Comparison of ENCODE assay signal across 20 cellular contexts in the genomic region with DNA sequence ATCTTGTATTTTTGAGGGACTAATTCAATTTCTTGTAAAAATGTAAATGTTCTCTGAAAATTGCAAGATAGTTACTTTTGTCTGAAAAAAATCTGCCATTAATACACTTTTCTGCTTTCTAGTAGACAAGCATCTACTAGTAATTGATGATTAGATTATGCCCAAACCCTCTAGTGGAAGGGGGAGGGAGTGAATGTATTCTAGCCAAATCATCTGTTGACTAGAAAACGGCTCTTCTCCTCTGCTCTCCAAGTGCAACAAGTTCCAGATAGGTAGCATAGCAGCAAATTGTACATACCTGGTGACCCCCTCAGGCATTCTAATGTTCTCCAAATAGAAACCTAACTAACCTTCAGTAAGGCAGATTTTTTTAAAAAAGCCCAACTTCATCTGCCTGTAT. TPM values are rescaled to one million over a fixed set of nuclear protein-coding genes. Genes with fewer than 3 reads are reported as not detected.
DNase-seq lines count a peak whose midpoint lies in the region; ATAC-seq, FAIRE-seq and TF ChIP-seq lines count a peak whose summit lies in the region.
"Had no signal": no experiment of that assay in that cellular context is flagged by ENCODE, and none has a peak within 500 bp of the region (broad histone marks: within the 10 kb centered on the region; RNA-seq: fewer than 3 reads in every experiment).

No MANE protein-coding gene starts in this region.

- H3K27ac ChIP-seq in H9 (ENCODE audit: insufficient read length, low read depth, low read length): no peak overlapping the region
- no peak overlapping the region for H3K27ac ChIP-seq in RWPE2 (ENCODE audit: poor library complexity, severe bottlenecking)
- H3K27ac ChIP-seq in keratinocyte (ENCODE audit: control insufficient read depth, insufficient read depth, low read length): no peak overlapping the region
- H3K27ac ChIP-seq: parathyroid adenoma had no signal

- H2BK12ac ChIP-seq in H9 (ENCODE audit: insufficient read length, low read depth, low read length): no peak overlapping the region

- H3K4me3 Mint-ChIP-seq in H9: no peak overlapping the region
- H3K4me3 Mint-ChIP-seq: memory B cell; naive B cell; stimulated activated naive CD8-positive, alpha-beta T cell treated with anti-CD3 and anti-CD28 coated beads, Interleukin-15, amount 100 ng/mL, for 72 hours had no signal

- no peaks in the 10 kb centered on the region for H3K4me1 Mint-ChIP-seq in H9
- H3K4me1 Mint-ChIP-seq: memory B cell; naive B cell; stimulated activated naive CD8-positive, alpha-beta T cell treated with anti-CD3 and anti-CD28 coated beads, Interleukin-15, amount 100 ng/mL, for 72 hours had no signal

- H3K79me1 ChIP-seq in H9 (ENCODE audit: insufficient read depth, low read depth, low read length, poor library complexity, severe bottlenecking): no peaks in the 10 kb centered on the region

- H4K91ac ChIP-seq in H9 (ENCODE audit: insufficient read length, low read depth, low read length): no peak overlapping the region

- no peak overlapping the region for H3K23ac ChIP-seq in H9 (ENCODE audit: insufficient read length, low read depth, low read length)

- TF ChIP-seq CTCF in GM12864 (IDR thresholded peaks at IDR 0.05; ENCODE audit: low read depth, low read length, missing control alignments) (peak; percentile 15), H9 (conservative IDR thresholded peaks at IDR 0.05) (peak; percentile 44; the same call in 2 of the 3 replicates), RWPE2 (IDR thresholded peaks at IDR 0.05; ENCODE audit: poor library complexity, severe bottlenecking) (peak; percentile 7), keratinocyte (optimal IDR thresholded peaks at IDR 0.05 in 1 of 3, IDR thresholded peaks at IDR 0.05 in 1 of 3, conservative IDR thresholded peaks at IDR 0.05 in 1 of 3; ENCODE audit: extremely low read depth in 1 of 3, insufficient read depth in 2 of 3, low read length in 3 of 3) (peak in 2 of 3 experiments; percentile 10 to 27)

- H3T11ph ChIP-seq in H9 (ENCODE audit: low read length): no peak overlapping the region

- H3K23me2 ChIP-seq in H9 (ENCODE audit: insufficient read length, low read depth, low read length, poor library complexity, severe bottlenecking): no peaks in the 10 kb centered on the region

- no peak overlapping the region for H4K8ac ChIP-seq in H9 (replicated peaks; ENCODE audit: insufficient read length, low read depth, low read length)

- no peak overlapping the region for H2BK15ac ChIP-seq in H9 (ENCODE audit: low read depth, low read length)

- H3K4me1 ChIP-seq in H9 (ENCODE audit: insufficient read depth, low read length): no peaks in the 10 kb centered on the region
- H3K4me1 ChIP-seq in RWPE2 (ENCODE audit: insufficient read depth, poor library complexity, severe bottlenecking): no peaks in the 10 kb centered on the region
- H3K4me1 ChIP-seq in keratinocyte (ENCODE audit: control insufficient read depth, extremely low read depth, insufficient read depth, low read length): no peaks in the 10 kb centered on the region
- H3K4me1 ChIP-seq: parathyroid adenoma had no signal

- no peak overlapping the region for H2AK5ac ChIP-seq in H9 (ENCODE audit: insufficient read length, low read length)

- H3K14ac ChIP-seq in H9 (ENCODE audit: insufficient read depth, low read length): no peak overlapping the region

- ATAC-seq in RWPE2 (ENCODE audit: low read depth) (no peak), HG03139 (IDR thresholded peaks at IDR 0.05; ENCODE audit: unreplicated experiment) (no peak)
- ATAC-seq: stimulated activated naive CD8-positive, alpha-beta T cell treated with anti-CD3 and anti-CD28 coated beads, Interleukin-15, amount 100 ng/mL, for 72 hours had no signal

- DNase-seq in GM12864 (ENCODE audit: low read depth): no peak
- no peak for DNase-seq in H9
- no peak for DNase-seq in RWPE2 (ENCODE audit: low spot score)
- no peak for DNase-seq in keratinocyte (ENCODE audit: low read depth, low spot score)
- no peak for DNase-seq in NCI-H446 (lab: John Stamatoyannopoulos, UW)
- no peak for DNase-seq in stimulated activated CD4-positive, alpha-beta T cell treated with anti-CD3 and anti-CD28 coated beads, Interleukin-2, amount 100 ng/mL, for 48 hours
- DNase-seq in NCI-H1694 (lab: John Stamatoyannopoulos, UW): no peak
- DNase-seq: dermis blood vessel endothelial cell; HCEC 1CT; KG1; naive B cell; NCI-H2171 treated with DMSO at 0.1 percent for 48 hours; NCI-H774; stimulated activated CD4-positive, alpha-beta T cell treated with anti-CD3 and anti-CD28 coated beads, Interleukin-2, amount 100 ng/mL, for 24 hours; stimulated activated naive CD8-positive, alpha-beta T cell treated with anti-CD3 and anti-CD28 coated beads, Interleukin-15, amount 100 ng/mL, for 72 hours had no signal

- FAIRE-seq in keratinocyte (lab: Jason Lieb, UNC): no peak
- FAIRE-seq: frontal cortex had no signal

- H2BK120ac ChIP-seq in H9 (ENCODE audit: low read depth, low read length, poor library complexity, severe bottlenecking): no peak overlapping the region

- H3K9ac ChIP-seq in H9 (ENCODE audit: extremely low read depth, insufficient read length, low read length) (no peak overlapping the region), keratinocyte (ENCODE audit: control insufficient read depth, extremely low read depth, insufficient read depth, low read length) (no peak overlapping the region)
- H3K9ac ChIP-seq: parathyroid adenoma had no signal

- H2AFZ ChIP-seq in H9 (ENCODE audit: low read length) (no peak overlapping the region), keratinocyte (ENCODE audit: control insufficient read depth, low read length) (no peak overlapping the region)
- H2AFZ ChIP-seq: parathyroid adenoma had no signal

- H4K20me1 ChIP-seq in H9 (ENCODE audit: control insufficient read depth, insufficient read depth, insufficient read length): no peaks in the 10 kb centered on the region
- no peaks in the 10 kb centered on the region for H4K20me1 ChIP-seq in keratinocyte (ENCODE audit: control insufficient read depth, extremely low read depth, insufficient read depth, low read length)

- no peak overlapping the region for H3K27ac Mint-ChIP-seq in H9
- H3K27ac Mint-ChIP-seq: memory B cell had no signal

- H3K36me3 ChIP-seq in RWPE2 (ENCODE audit: low read depth) (peaks cover 20% of the 10 kb centered on the region), keratinocyte (ENCODE audit: control insufficient read depth in 2 of 2, extremely low read depth in 1 of 2, insufficient read depth in 2 of 2, low read length in 2 of 2) (peaks cover 0 to 2% of the 10 kb centered on the region in 2 experiments)

- H3K9me3 Mint-ChIP-seq in H9: peaks cover 3 to 6% of the 10 kb centered on the region in 2 experiments; a peak in 2 of 5 replicates
- H3K9me3 Mint-ChIP-seq: memory B cell; naive B cell; stimulated activated naive CD8-positive, alpha-beta T cell treated with anti-CD3 and anti-CD28 coated beads, Interleukin-15, amount 100 ng/mL, for 72 hours had no signal

- H2BK20ac ChIP-seq in H9 (ENCODE audit: low read depth, low read length, poor library complexity, severe bottlenecking): no peak overlapping the region

- no peaks in the 10 kb centered on the region for H3K27me3 ChIP-seq in H9 (ENCODE audit: insufficient read depth, low read length)
- H3K27me3 ChIP-seq in RWPE2 (ENCODE audit: insufficient read depth, poor library complexity, severe bottlenecking): no peaks in the 10 kb centered on the region
- no peaks in the 10 kb centered on the region for H3K27me3 ChIP-seq in keratinocyte (ENCODE audit: control insufficient read depth, extremely low read depth, insufficient read depth, low read length)
- H3K27me3 ChIP-seq: cardiac muscle cell had no signal

- peaks cover 5 to 14% (median 13%) of the 10 kb centered on the region in 3 experiments; a peak in 6 of 7 replicates for H3K36me3 Mint-ChIP-seq in H9 (ENCODE audit: insufficient read depth in 1 of 3, low read depth in 3 of 3)
- H3K36me3 Mint-ChIP-seq: naive B cell had no signal

- H3K4ac ChIP-seq in H9 (ENCODE audit: low read depth, low read length): no peak overlapping the region

- no peak overlapping the region for H3K18ac ChIP-seq in H9 (ENCODE audit: insufficient read length, low read depth, low read length)

- no CpG with 5 or more reads among the region's 1 CpG for WGBS in H9 (ENCODE audit: extremely low coverage, insufficient read length, low lambda C conversion rate)

- H3K4me2 ChIP-seq in H9 (ENCODE audit: insufficient read depth, insufficient read length, low read length) (no peak overlapping the region), keratinocyte (ENCODE audit: control insufficient read depth, extremely low read depth, insufficient read depth, low read depth, low read length) (no peak overlapping the region)

- no peak overlapping the region for H4K5ac ChIP-seq in H9 (ENCODE audit: insufficient read length, low read depth, low read length)

- dilution Hi-C loops in keratinocyte (cut with MboI; ENCODE audit: extremely low pct_ligation_motif_present, low sequenced_read_pairs): no loop called here

- H3K79me2 ChIP-seq in H9 (ENCODE audit: insufficient read depth, low read length) (no peaks in the 10 kb centered on the region), keratinocyte (ENCODE audit: control insufficient read depth, insufficient read depth, low read length) (no peaks in the 10 kb centered on the region)
- H3K79me2 ChIP-seq: parathyroid adenoma had no signal

- no peaks in the 10 kb centered on the region for H3K9me3 ChIP-seq in H9 (ENCODE audit: control insufficient read depth, low read depth, low read length)
- no peaks in the 10 kb centered on the region for H3K9me3 ChIP-seq in RWPE2 (ENCODE audit: severe bottlenecking)
- H3K9me3 ChIP-seq in keratinocyte (ENCODE audit: control insufficient read depth, low read depth, low read length): no peaks in the 10 kb centered on the region

- no peak overlapping the region for H3K4me3 ChIP-seq in GM12864 (ENCODE audit: low read depth, low read length)
- no peak overlapping the region for H3K4me3 ChIP-seq in RWPE2 (ENCODE audit: severe bottlenecking)
- no peak overlapping the region for H3K4me3 ChIP-seq in keratinocyte (ENCODE audit: control insufficient read depth in 2 of 3, extremely low read depth in 1 of 3, insufficient read depth in 2 of 3, low read depth in 1 of 3, low read length in 3 of 3)
- H3K4me3 ChIP-seq: cardiac muscle cell had no signal

- no peaks in the 10 kb centered on the region for H3K27me3 Mint-ChIP-seq in H9 (ENCODE audit: low read depth)
- H3K27me3 Mint-ChIP-seq: memory B cell; naive B cell; stimulated activated naive CD8-positive, alpha-beta T cell treated with anti-CD3 and anti-CD28 coated beads, Interleukin-15, amount 100 ng/mL, for 72 hours had no signal

- no peaks in the 10 kb centered on the region for H3K9me1 ChIP-seq in keratinocyte (ENCODE audit: control insufficient read depth, extremely low read depth, insufficient read depth, low read length)

- no peak overlapping the region for H3K56ac ChIP-seq in H9 (ENCODE audit: insufficient read length, low read depth, low read length)

- no peak overlapping the region for H2BK5ac ChIP-seq in H9 (ENCODE audit: insufficient read length, low read length)

RNA-seq across cellular contexts. Expression of a gene that starts 58.6 kb away (rescaled TPM):
- 32.3 and 36.2 TPM in 2 replicates for total RNA-seq in H9 (2021)
- polyA plus RNA-seq in keratinocyte: 9.4 to 21.8 TPM (median 20.1 TPM) in 3 replicates
- polyA plus RNA-seq in keratinocyte (2011; ENCODE audit: low read depth): 25.3 TPM
- 8.1 and 14.8 TPM in 2 replicates for polyA plus RNA-seq in keratinocyte (2011; cell fraction: cytosol; rRNA removed)
- 32.9 and 38.5 TPM in 2 replicates for polyA plus RNA-seq in keratinocyte (2011; cell fraction: nucleus; rRNA removed)
- 10.4 and 29.5 TPM in 2 replicates for polyA plus RNA-seq in keratinocyte (2012; ENCODE audit: low replicate concordance)
- 34.2 to 65.7 TPM (median 39.9 TPM) in 3 replicates for polyA minus RNA-seq in keratinocyte
- polyA minus RNA-seq in keratinocyte (2011; cell fraction: cytosol; rRNA and poly(A)+ RNA removed): 15.7 TPM
- polyA minus RNA-seq in keratinocyte (2011; cell fraction: nucleus; rRNA and poly(A)+ RNA removed): 51.8 and 90.8 TPM in 2 replicates

RNA-seq across cellular contexts. Expression of a gene that starts 58.8 kb away (rescaled TPM):
- 30.9 and 32.4 TPM in 2 replicates for total RNA-seq in H9 (2021)
- 21.9 to 41.2 TPM (median 30.8 TPM) in 3 replicates for polyA plus RNA-seq in keratinocyte
- 12.4 TPM for polyA plus RNA-seq in keratinocyte (2011; ENCODE audit: low read depth)
- 9.8 and 18.5 TPM in 2 replicates for polyA plus RNA-seq in keratinocyte (2011; cell fraction: cytosol; rRNA removed)
- 23.9 and 34.5 TPM in 2 replicates for polyA plus RNA-seq in keratinocyte (2011; cell fraction: nucleus; rRNA removed)
- polyA plus RNA-seq in keratinocyte (2012; ENCODE audit: low replicate concordance): 13.9 and 16.3 TPM in 2 replicates
- 31.2 to 153 TPM (median 69.3 TPM) in 3 replicates for polyA minus RNA-seq in keratinocyte
- 34.9 TPM for polyA minus RNA-seq in keratinocyte (2011; cell fraction: cytosol; rRNA and poly(A)+ RNA removed)
- 58.1 and 124 TPM in 2 replicates for polyA minus RNA-seq in keratinocyte (2011; cell fraction: nucleus; rRNA and poly(A)+ RNA removed)
